Comparison of ENCODE assay signal across 19 cellular contexts in genomic region chr11:45400594-45400993, GRCh38.
A peak's percentile ranks its signal among the peaks of the same experiment; 100 is the strongest.
DNase-seq lines count a peak whose midpoint lies in the region; ATAC-seq and TF ChIP-seq lines count a peak whose summit lies in the region.
"Had no signal": no experiment of that assay in that cellular context is flagged by ENCODE, and none has a peak within 500 bp of the region (broad histone marks: within the 10 kb centered on the region; RNA-seq: fewer than 3 reads in every experiment).

No MANE protein-coding gene starts in this region.

- H3K4me2 ChIP-seq in mesenchymal stem cell (ENCODE audit: low read length, poor library complexity, severe bottlenecking): peak overlapping the region; percentile 67

- no peak overlapping the region for H3K14ac ChIP-seq in mesenchymal stem cell (ENCODE audit: low read length in 2 of 2)

- no peak overlapping the region for H2AK5ac ChIP-seq in mesenchymal stem cell (ENCODE audit: low read length, severe bottlenecking)

- H3K27me3 Mint-ChIP-seq in WTC11 (ENCODE audit: low read depth): no peaks in the 10 kb centered on the region

- peaks cover 0 to 42% of the 10 kb centered on the region in 2 experiments for H3K27me3 ChIP-seq in mesenchymal stem cell (ENCODE audit: control insufficient read depth in 1 of 2, insufficient read depth in 1 of 2, low read length in 2 of 2)

- H2BK15ac ChIP-seq in mesenchymal stem cell (ENCODE audit: low read depth, poor library complexity, severe bottlenecking): no peak overlapping the region

- H3K36me3 Mint-ChIP-seq in WTC11: no peaks in the 10 kb centered on the region
- H3K36me3 Mint-ChIP-seq: immature natural killer cell; stimulated activated memory B cell treated with anti-CD40 and anti-IgM and Interleukin-4, amounts not matched to agents 10 μg/mL and 1 μg/mL and 100 μg/mL, for 72 hours had no signal

- no peak overlapping the region for H2BK120ac ChIP-seq in mesenchymal stem cell (ENCODE audit: low read depth, low read length)

- no peak overlapping the region for H3K27ac Mint-ChIP-seq in WTC11
- H3K27ac Mint-ChIP-seq: immature natural killer cell; stimulated activated memory B cell treated with anti-CD40 and anti-IgM and Interleukin-4, amounts not matched to agents 10 μg/mL and 1 μg/mL and 100 μg/mL, for 72 hours had no signal

- no peak overlapping the region for H3K4me3 Mint-ChIP-seq in WTC11
- H3K4me3 Mint-ChIP-seq: central memory CD8-positive, alpha-beta T cell; H9; immature natural killer cell; stimulated activated memory B cell treated with anti-CD40 and anti-IgM and Interleukin-4, amounts not matched to agents 10 μg/mL and 1 μg/mL and 100 μg/mL, for 72 hours had no signal

- peak overlapping the region; percentile 86 for H3K27ac ChIP-seq in mesenchymal stem cell (ENCODE audit: low read length, poor library complexity, severe bottlenecking)

- peaks cover 19% of the 10 kb centered on the region for H3K4me1 Mint-ChIP-seq in WTC11
- H3K4me1 Mint-ChIP-seq: central memory CD8-positive, alpha-beta T cell; immature natural killer cell; stimulated activated memory B cell treated with anti-CD40 and anti-IgM and Interleukin-4, amounts not matched to agents 10 μg/mL and 1 μg/mL and 100 μg/mL, for 72 hours had no signal

- no peak for TF ChIP-seq CTCF in WTC11 (IDR thresholded peaks at IDR 0.05)

- peak overlapping the region; percentile 48 for H3K9ac ChIP-seq in mesenchymal stem cell (ENCODE audit: low read length)

- no peaks in the 10 kb centered on the region for H3K9me3 ChIP-seq in mesenchymal stem cell (ENCODE audit: control insufficient read depth, low read length)

- H2AFZ ChIP-seq in mesenchymal stem cell (ENCODE audit: low read depth, low read length): no peak overlapping the region

- H3K4me1 ChIP-seq in mesenchymal stem cell (ENCODE audit: control insufficient read depth, insufficient read depth, low read depth, low read length): peaks cover 15% of the 10 kb centered on the region

- 20% methylated on average over 8 of the region's 8 CpGs for WGBS in mesenchymal stem cell

- no peaks in the 10 kb centered on the region for H3K9me3 Mint-ChIP-seq in WTC11
- H3K9me3 Mint-ChIP-seq: central memory CD8-positive, alpha-beta T cell; H9; immature natural killer cell had no signal

- CTCF ChIA-PET in WTC11 (lab: Charles Lee): interaction anchor here (1.3 to 3.9 kb wide), 4 partner anchors 15 to 371 kb away, joined by 3 to 24 read pairs (median 17); no protein-coding TSS in a partner anchor

- peak overlapping the region; percentile 37 to 87 for H3K18ac ChIP-seq in mesenchymal stem cell (ENCODE audit: low read depth in 1 of 2, low read length in 2 of 2)

- H4K8ac ChIP-seq in mesenchymal stem cell (ENCODE audit: low read length): peak overlapping the region; percentile 7

- no peaks in the 10 kb centered on the region for H3K79me1 ChIP-seq in mesenchymal stem cell (replicated peaks; ENCODE audit: low read length, poor library complexity, severe bottlenecking)

- no peak overlapping the region for H3K4ac ChIP-seq in mesenchymal stem cell (ENCODE audit: low read depth in 1 of 2, low read length in 2 of 2)

- POLR2A ChIA-PET in WTC11 (lab: Charles Lee): no interaction called here

- H4K91ac ChIP-seq in mesenchymal stem cell (ENCODE audit: low read length): no peak overlapping the region

- H3K23ac ChIP-seq in mesenchymal stem cell (ENCODE audit: low read length in 2 of 2): no peak overlapping the region

- DNase-seq in AG08396 (ENCODE audit: low spot score): peak; percentile 43
- DNase-seq in HS-5 (ENCODE audit: low read depth): peak; percentile 89
- DNase-seq in astrocyte of the hippocampus (ENCODE audit: low read depth, low spot score): peak; percentile 78
- DNase-seq in mesenchymal stem cell: peak; percentile 87
- DNase-seq in WTC11 (ENCODE audit: low spot score): no peak
- no peak for DNase-seq in COR-L47 (lab: John Stamatoyannopoulos, UW)
- no peak for DNase-seq in stimulated activated naive CD8-positive, alpha-beta T cell treated with anti-CD3 and anti-CD28 coated beads, Interleukin-15, Interleukin-2, amounts not matched to agents 100 U/mL and 50 U/mL, for 24 hours
- DNase-seq: activated naive CD4-positive, alpha-beta T cell; C1 segment of cervical spinal cord; erythroblast; H9; immature natural killer cell; NCI-H1105; NCI-H510A treated with DMSO at 0.1 percent for 48 hours; stimulated activated CD4-positive, alpha-beta T cell treated with anti-CD3 and anti-CD28 coated beads, Interleukin-4, amount 100 ng/mL, for 1 hour; T1000 had no signal

- peak overlapping the region in 1 of 2 experiments; percentile 5 for H3K4me3 ChIP-seq in mesenchymal stem cell (ENCODE audit: insufficient read depth in 1 of 2, low read depth in 1 of 2, low read length in 2 of 2)

- no peak for ATAC-seq in HG02852 (IDR thresholded peaks at IDR 0.05; ENCODE audit: unreplicated experiment)
- no peak for ATAC-seq in WTC11
- ATAC-seq in stimulated activated naive CD8-positive, alpha-beta T cell treated with anti-CD3 and anti-CD28 coated beads, Interleukin-15, Interleukin-2, amounts not matched to agents 100 U/mL and 50 U/mL, for 24 hours: no peak
- ATAC-seq: stimulated activated memory B cell treated with anti-CD40 and anti-IgM and Interleukin-4, amounts not matched to agents 10 μg/mL and 1 μg/mL and 100 μg/mL, for 72 hours had no signal

- H2BK12ac ChIP-seq in mesenchymal stem cell (ENCODE audit: low read length in 2 of 2): peak overlapping the region; percentile 11 to 95

- no peaks in the 10 kb centered on the region for H3K36me3 ChIP-seq in mesenchymal stem cell (ENCODE audit: control insufficient read depth in 1 of 2, insufficient read depth in 2 of 2, low read depth in 1 of 2, low read length in 2 of 2)

- H2BK5ac ChIP-seq in mesenchymal stem cell (ENCODE audit: low read depth, low read length, poor library complexity, severe bottlenecking): no peak overlapping the region

TF ChIP-seq in WTC11, 78 proteins besides CTCF, POLR2A, EP300 and RAD21:
- TF ChIP-seq NFE2L1 (CRISPR knock-in tag; IDR thresholded peaks at IDR 0.05) (no peak), CREM (CRISPR knock-in tag; IDR thresholded peaks at IDR 0.05) (no peak), ESRRA (CRISPR knock-in tag; IDR thresholded peaks at IDR 0.05; ENCODE audit: borderline replicate concordance) (no peak), GTF2I (CRISPR knock-in tag; conservative IDR thresholded peaks at IDR 0.05) (no peak), ETV6 (CRISPR knock-in tag; IDR thresholded peaks at IDR 0.05) (no peak), FOXJ3 (CRISPR knock-in tag; IDR thresholded peaks at IDR 0.05; ENCODE audit: borderline replicate concordance) (no peak), ATF3 (CRISPR knock-in tag; conservative IDR thresholded peaks at IDR 0.05) (no peak)

Comparison
In these comparisons a context has a peak if more than half of its experiments do, and no peak if none do; other contexts are left out.
1. DNase-seq: peak in AG08396 (single experiment), HS-5 (single experiment), astrocyte of the hippocampus (single experiment) and mesenchymal stem cell (single experiment); none in WTC11 (single experiment), COR-L47 (single experiment) and stimulated activated naive CD8-positive, alpha-beta T cell treated with anti-CD3 and anti-CD28 coated beads, Interleukin-15, Interleukin-2, amounts not matched to agents 100 U/mL and 50 U/mL, for 24 hours (single experiment).